In genomic region chr2:10813085-10813748, GRCh38 we compare ENCODE assay signal across 8 cellular contexts. TPM values are rescaled to one million over a fixed set of nuclear protein-coding genes. Genes with fewer than 3 reads are reported as not detected.
DNase-seq lines count a peak whose midpoint lies in the region; ATAC-seq and TF ChIP-seq lines count a peak whose summit lies in the region.

No MANE protein-coding gene starts in this region.

- no peak for DNase-seq in HCT116 (ENCODE audit: low read depth, low spot score)
- no peak for DNase-seq in foreskin keratinocyte
- peak; percentile 5 for DNase-seq in skeletal muscle cell (ENCODE audit: low read depth)
- DNase-seq in HPDE6-E6E7 (ENCODE audit: extremely low spot score), result no peak
- no peak for DNase-seq in stimulated activated CD4-positive, alpha-beta T cell treated with anti-CD3 and anti-CD28 coated beads, Interleukin-2, amount 100 ng/mL, for 48 hours

- TF ChIP-seq POLR2A in HCT116 (IDR thresholded peaks at IDR 0.05; ENCODE audit: borderline replicate concordance, extremely low read depth, insufficient read depth, insufficient read length), result no peak

- TF ChIP-seq RAD21 in HCT116 (IDR thresholded peaks at IDR 0.05; ENCODE audit: low read depth), result no peak

- no peak for ATAC-seq in HCT116
- ATAC-seq in foreskin keratinocyte, result peak; percentile 24
- ATAC-seq in GM19324 (IDR thresholded peaks at IDR 0.05; ENCODE audit: low FRiP score, unreplicated experiment), result no peak
- no peak for ATAC-seq in HG03095 (IDR thresholded peaks at IDR 0.05; ENCODE audit: unreplicated experiment)

- H3K9me2 ChIP-seq in HCT116 (ENCODE audit: insufficient read depth), result no peaks in the 10 kb centered on the region

- peaks cover 3 to 19% of the 10 kb centered on the region in 2 experiments; a peak in 3 of 4 replicates for H3K36me3 ChIP-seq in HCT116 (ENCODE audit: control insufficient read depth in 1 of 2, insufficient read depth in 2 of 2, low read length in 2 of 2)

- peak overlapping the region; percentile 92 for H3K9ac ChIP-seq in HCT116 (ENCODE audit: low read length)

- no peak for TF ChIP-seq CTCF in HCT116 (IDR thresholded peaks at IDR 0.05 in 2 of 3, conservative IDR thresholded peaks at IDR 0.05 in 1 of 3; ENCODE audit: borderline replicate concordance in 1 of 3, insufficient read depth in 1 of 3, low read depth in 2 of 3, low read length in 2 of 3)
- TF ChIP-seq CTCF in VCaP (conservative IDR thresholded peaks at IDR 0.05), result no peak
- TF ChIP-seq CTCF in foreskin keratinocyte (conservative IDR thresholded peaks at IDR 0.05), result no peak

- H3K27me3 ChIP-seq in HCT116 (ENCODE audit: insufficient read depth, low read length) (no peaks in the 10 kb centered on the region), foreskin keratinocyte (no peaks in the 10 kb centered on the region)

- H3K4me1 ChIP-seq in HCT116 (ENCODE audit: control insufficient read depth in 1 of 2, insufficient read depth in 2 of 2, low read length in 2 of 2) (peaks cover 5 to 33% of the 10 kb centered on the region in 2 experiments; a peak in 3 of 4 replicates), foreskin keratinocyte (peaks cover 17% of the 10 kb centered on the region)

- intact Hi-C loops in HCT116 (cut with micrococcal nuclease), result no loop called here

- no peak overlapping the region for H2AFZ ChIP-seq in HCT116 (ENCODE audit: low read depth, low read length, poor library complexity, severe bottlenecking)

- peak overlapping the region; percentile 47 to 87 for H3K4me3 ChIP-seq in HCT116 (replicated peaks in 1 of 2; ENCODE audit: low read depth in 1 of 2, low read length in 2 of 2)
- peak overlapping the region; percentile 49 for H3K4me3 ChIP-seq in skeletal muscle cell (ENCODE audit: low read depth, low read length)

- CTCF ChIA-PET in HCT116 (lab: Charles Lee), result interaction anchor here (1.3 to 1.8 kb wide), 2 partner anchors 19 to 319 kb away, joined by 3 to 13 read pairs; a partner anchor contains a TSS

- no peaks in the 10 kb centered on the region for H3K9me3 ChIP-seq in HCT116 (ENCODE audit: control insufficient read depth in 1 of 2, insufficient read depth in 1 of 2, low read depth in 1 of 2, low read length in 2 of 2)

- peak overlapping the region; percentile 97 for H3K4me2 ChIP-seq in HCT116 (ENCODE audit: low read length)

- H3K27ac ChIP-seq in HCT116 (ENCODE audit: low read depth, low read length), result peak overlapping the region; percentile 30; the same call in 1 of the 2 replicates
- peak overlapping the region; percentile 90 for H3K27ac ChIP-seq in VCaP
- H3K27ac ChIP-seq in foreskin keratinocyte, result no peak overlapping the region

- TSS peak; percentile 92 for BruUV-seq in HCT116 (replicated peaks; lab: Mats Ljungman, UMichigan)

- RAD21 ChIA-PET in HCT116 (lab: Charles Lee; ENCODE audit: low non-redundant PET in 1 of 2, low total read pairs in 2 of 2, uncharacterized antibody in 2 of 2, unreplicated experiment in 2 of 2), result interaction anchor here in 1 of 2 experiments (0.6 kb wide), 1 partner anchor 97 kb away, joined by 3 read pairs; no protein-coding TSS in a partner anchor

- peaks cover 42% of the 10 kb centered on the region for H3K79me2 ChIP-seq in HCT116 (ENCODE audit: insufficient read depth, low read length)

- H4K20me1 ChIP-seq in HCT116 (ENCODE audit: insufficient read depth), result no peaks in the 10 kb centered on the region

- POLR2A ChIA-PET in HCT116 (lab: Charles Lee), result no interaction called here

TF ChIP-seq in HCT116, 20 proteins besides CTCF, POLR2A, EP300 and RAD21:
- no peak for TF ChIP-seq ZNF274 (IDR thresholded peaks at IDR 0.05; ENCODE audit: low read depth, low read length)
- no peak for TF ChIP-seq EZH2 (IDR thresholded peaks at IDR 0.05)
- TF ChIP-seq ATF3 (IDR thresholded peaks at IDR 0.05), result no peak
TF ChIP-seq in HCT116: peak in this region for 0.

RNA-seq across cellular contexts. Expression of gene PDIA6, which starts 0.6 kb away (rescaled TPM):
- total RNA-seq in HCT116 (2021; ENCODE audit: unreplicated experiment), result 149 TPM
- polyA plus RNA-seq in HCT116 (2012), result 122 and 137 TPM in 2 replicates
- total RNA-seq in foreskin keratinocyte, result 347 and 395 TPM in 2 replicates
- polyA plus RNA-seq in foreskin keratinocyte, result 299 and 317 TPM in 2 replicates
